8 cellular contexts compared by ENCODE assay signal in genomic region chr1:19597463-19598309, GRCh38.
DNase-seq lines count a peak whose midpoint lies in the region; TF ChIP-seq lines count a peak whose summit lies in the region.

No MANE protein-coding gene starts in this region.

- H3K4me3 ChIP-seq in NB4 (ENCODE audit: low read depth, low read length) (peak overlapping the region; percentile 99), astrocyte of the cerebellum (ENCODE audit: low read depth, low read length) (peak overlapping the region; percentile 67), iPS-15b (ENCODE audit: low read depth, low read length) (peak overlapping the region; percentile 90), skin epidermis (peak overlapping the region; percentile 73 to 96 (median 89))

- no peaks in the 10 kb centered on the region for H3K36me3 ChIP-seq in iPS-15b (ENCODE audit: control insufficient read depth, insufficient read depth, low read length)

- peak overlapping the region; percentile 88 for H3K9ac ChIP-seq in iPS-15b (ENCODE audit: low read depth, low read length)

- TF ChIP-seq CTCF in NB4 (IDR thresholded peaks at IDR 0.05; ENCODE audit: low read depth, low read length) (no peak), astrocyte of the cerebellum (IDR thresholded peaks at IDR 0.05; ENCODE audit: low read depth, low read length, missing control alignments) (no peak)

- no peaks in the 10 kb centered on the region for H3K9me3 ChIP-seq in iPS-15b (ENCODE audit: control insufficient read depth, insufficient read depth, low read length)

- H3K27ac ChIP-seq in skin epidermis, result peak overlapping the region; percentile 95 to 100 (median 98)

- no peak for TF ChIP-seq POLR2A in NB4 (IDR thresholded peaks at IDR 0.05; ENCODE audit: extremely low read depth, insufficient read length)

- peak in 2 of 3 experiments; percentile 39 to 51 for DNase-seq in stimulated activated CD4-positive, alpha-beta T cell treated with anti-CD3 and anti-CD28 coated beads, TNF-alpha, amount 100 ng/mL, for 24 hours (ENCODE audit: low read depth in 3 of 3)
- no peak for DNase-seq in stimulated activated CD4-positive, alpha-beta T cell treated with anti-CD3 and anti-CD28 coated beads, Interleukin-15, amount 100 ng/mL, for 24 hours
- DNase-seq in NB4 (ENCODE audit: low read depth) (peak; percentile 68), astrocyte of the cerebellum (ENCODE audit: low read depth) (no peak), SKM-1 (lab: John Stamatoyannopoulos, UW; ENCODE audit: unreplicated experiment) (no peak), midbrain (lab: John Stamatoyannopoulos, UW) (no peak)

- H3K27me3 ChIP-seq in iPS-15b (ENCODE audit: control insufficient read depth, insufficient read depth, low read length), result no peaks in the 10 kb centered on the region

- in situ Hi-C loops in astrocyte of the cerebellum (cut with HindIII; ENCODE audit: low sequenced_read_pairs), result no loop called here

- H3K4me1 ChIP-seq in iPS-15b (ENCODE audit: control insufficient read depth, insufficient read depth, low read length), result peaks cover 6% of the 10 kb centered on the region

Comparison
In these comparisons a context has a peak if more than half of its experiments do, and no peak if none do; other contexts are left out.
1. DNase-seq: peak in stimulated activated CD4-positive, alpha-beta T cell treated with anti-CD3 and anti-CD28 coated beads, TNF-alpha, amount 100 ng/mL, for 24 hours (2 of 3) and NB4 (single experiment); none in stimulated activated CD4-positive, alpha-beta T cell treated with anti-CD3 and anti-CD28 coated beads, Interleukin-15, amount 100 ng/mL, for 24 hours (single experiment), astrocyte of the cerebellum (single experiment), SKM-1 (single experiment) and midbrain (single experiment).
2. Peak in every context shown above with its lines, with median percentiles within 50 percentile points of each other: H3K4me3 ChIP-seq.